Comparison of ENCODE assay signal across 16 cellular contexts in genomic region chr1:156524985-156525590, GRCh38.
DNase-seq lines count a peak whose midpoint lies in the region; ATAC-seq and TF ChIP-seq lines count a peak whose summit lies in the region.
"Had no signal": no experiment of that assay in that cellular context is flagged by ENCODE, and none has a peak within 500 bp of the region (broad histone marks: within the 10 kb centered on the region; RNA-seq: fewer than 3 reads in every experiment).

No MANE protein-coding gene starts in this region.

- ATAC-seq in memory B cell (ENCODE audit: low read depth) (peak; percentile 73), HG02623 (IDR thresholded peaks at IDR 0.05; ENCODE audit: unreplicated experiment) (no peak), GM18505 (IDR thresholded peaks at IDR 0.05; ENCODE audit: unreplicated experiment) (no peak), GM18511 (IDR thresholded peaks at IDR 0.05; ENCODE audit: unreplicated experiment) (no peak)

- H3K36me3 ChIP-seq in BLaER1: peaks cover 38% of the 10 kb centered on the region

- peak overlapping the region; percentile 93 for H3K4me2 ChIP-seq in BLaER1

- TF ChIP-seq CTCF in GM12864 (IDR thresholded peaks at IDR 0.05; ENCODE audit: low read depth, low read length, missing control alignments): no peak

- DNase-seq in GM12864 (ENCODE audit: low read depth) (no peak), OCI-M1 (lab: John Stamatoyannopoulos, UW) (peak; percentile 62), memory B cell (ENCODE audit: low spot score in 2 of 2) (no peak), substantia nigra (lab: John Stamatoyannopoulos, UW) (no peak)
- DNase-seq: activated effector memory CD4-positive, alpha-beta T cell treated with anti-CD3 and anti-CD28 coated beads, Interleukin-2, amount 50 U/mL, for 16 hours; DMS 273 treated with DMSO at 0.1 percent for 48 hours; effector CD8-positive, alpha-beta T cell; hippocampal formation; NCI-H510A; stimulated activated CD4-positive, alpha-beta T cell treated with anti-CD3 and anti-CD28 coated beads, Interleukin-4, amount 100 ng/mL, for 1 hour; T-helper 9 cell had no signal

- H3K4me1 Mint-ChIP-seq in memory B cell: peaks cover 23% of the 10 kb centered on the region

- H3K4me3 ChIP-seq in BLaER1 (peak overlapping the region; percentile 55), GM12864 (ENCODE audit: low read depth, low read length) (peak overlapping the region; percentile 26)

- peak overlapping the region; percentile 53 for H3K4me3 Mint-ChIP-seq in memory B cell
- H3K4me3 Mint-ChIP-seq: neural crest cell had no signal

- no peaks in the 10 kb centered on the region for H3K9me3 ChIP-seq in BLaER1

- H3K27ac Mint-ChIP-seq in memory B cell: peak overlapping the region; percentile 84

- peak overlapping the region; percentile 78 for H3K9ac ChIP-seq in BLaER1

- no peaks in the 10 kb centered on the region for H3K27me3 Mint-ChIP-seq in memory B cell

- no peaks in the 10 kb centered on the region for H3K9me3 Mint-ChIP-seq in memory B cell
- H3K9me3 Mint-ChIP-seq: neural crest cell had no signal

- no peaks in the 10 kb centered on the region for H3K27me3 ChIP-seq in BLaER1

- H3K27ac ChIP-seq in BLaER1 (peak overlapping the region; percentile 70), substantia nigra (ENCODE audit: low read depth, low read length, poor library complexity, severe bottlenecking) (no peak overlapping the region)

- no peaks in the 10 kb centered on the region for H3K36me3 Mint-ChIP-seq in memory B cell

- TF ChIP-seq POLR2A in GM18505 (IDR thresholded peaks at IDR 0.05; ENCODE audit: borderline replicate concordance, extremely low read depth, insufficient read depth, insufficient read length): no peak

- H4K20me1 ChIP-seq in BLaER1: no peaks in the 10 kb centered on the region

- peaks cover 55% of the 10 kb centered on the region for H3K4me1 ChIP-seq in BLaER1
